1 cellular context compared by ENCODE assay signal in genomic region chr6:25219581-25220249, GRCh38.
TF ChIP-seq lines count a peak whose summit lies in the region.

No MANE protein-coding gene starts in this region.

TF ChIP-seq in IMR-90, 13 proteins besides CTCF, POLR2A, EP300 and RAD21:
- TF ChIP-seq MAZ (IDR thresholded peaks at IDR 0.05; ENCODE audit: borderline replicate concordance, low read depth, low read length) = no peak
- TF ChIP-seq SMC3 (IDR thresholded peaks at IDR 0.05; ENCODE audit: low read depth, low read length) = no peak
- peak; percentile 35; the same call in 1 of the 2 replicates for TF ChIP-seq CEBPB (IDR thresholded peaks at IDR 0.05; ENCODE audit: low read depth, low read length)
TF ChIP-seq in IMR-90: peak in this region for 1.
